In the genomic region with DNA sequence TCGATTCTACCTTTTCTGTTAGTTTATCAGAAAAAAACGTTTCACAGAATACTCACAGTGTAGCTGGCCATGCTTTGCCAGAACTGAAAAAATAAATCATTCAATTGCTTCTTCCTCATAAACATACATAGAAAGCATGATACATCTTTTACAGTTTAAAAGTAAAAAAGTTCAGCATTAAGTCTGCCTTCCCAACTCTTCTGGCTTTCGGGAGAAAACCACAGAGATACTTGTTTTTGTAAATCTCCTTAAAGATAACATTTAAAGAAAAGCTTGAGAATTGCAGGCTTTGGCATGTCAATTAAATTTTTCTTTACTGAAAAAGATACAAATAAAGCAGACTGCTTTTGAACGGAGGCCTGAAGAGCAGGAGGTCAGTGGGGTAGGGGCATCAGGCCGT, we compare ENCODE assay signal across 2 cellular contexts.
TF ChIP-seq lines count a peak whose summit lies in the region.

No MANE protein-coding gene starts in this region.

TF ChIP-seq in SK-N-SH, 30 proteins besides CTCF, POLR2A, EP300 and RAD21 (continued from another document):
- TF ChIP-seq, protein P1, sequence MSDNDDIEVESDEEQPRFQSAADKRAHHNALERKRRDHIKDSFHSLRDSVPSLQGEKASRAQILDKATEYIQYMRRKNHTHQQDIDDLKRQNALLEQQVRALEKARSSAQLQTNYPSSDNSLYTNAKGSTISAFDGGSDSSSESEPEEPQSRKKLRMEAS (IDR thresholded peaks at IDR 0.05; ENCODE audit: low read depth): no peak
- TF ChIP-seq YY1 (IDR thresholded peaks at IDR 0.05; ENCODE audit: low read depth): no peak
- no peak for TF ChIP-seq FOXM1 (IDR thresholded peaks at IDR 0.05; ENCODE audit: low read depth)
- TF ChIP-seq, protein P2, sequence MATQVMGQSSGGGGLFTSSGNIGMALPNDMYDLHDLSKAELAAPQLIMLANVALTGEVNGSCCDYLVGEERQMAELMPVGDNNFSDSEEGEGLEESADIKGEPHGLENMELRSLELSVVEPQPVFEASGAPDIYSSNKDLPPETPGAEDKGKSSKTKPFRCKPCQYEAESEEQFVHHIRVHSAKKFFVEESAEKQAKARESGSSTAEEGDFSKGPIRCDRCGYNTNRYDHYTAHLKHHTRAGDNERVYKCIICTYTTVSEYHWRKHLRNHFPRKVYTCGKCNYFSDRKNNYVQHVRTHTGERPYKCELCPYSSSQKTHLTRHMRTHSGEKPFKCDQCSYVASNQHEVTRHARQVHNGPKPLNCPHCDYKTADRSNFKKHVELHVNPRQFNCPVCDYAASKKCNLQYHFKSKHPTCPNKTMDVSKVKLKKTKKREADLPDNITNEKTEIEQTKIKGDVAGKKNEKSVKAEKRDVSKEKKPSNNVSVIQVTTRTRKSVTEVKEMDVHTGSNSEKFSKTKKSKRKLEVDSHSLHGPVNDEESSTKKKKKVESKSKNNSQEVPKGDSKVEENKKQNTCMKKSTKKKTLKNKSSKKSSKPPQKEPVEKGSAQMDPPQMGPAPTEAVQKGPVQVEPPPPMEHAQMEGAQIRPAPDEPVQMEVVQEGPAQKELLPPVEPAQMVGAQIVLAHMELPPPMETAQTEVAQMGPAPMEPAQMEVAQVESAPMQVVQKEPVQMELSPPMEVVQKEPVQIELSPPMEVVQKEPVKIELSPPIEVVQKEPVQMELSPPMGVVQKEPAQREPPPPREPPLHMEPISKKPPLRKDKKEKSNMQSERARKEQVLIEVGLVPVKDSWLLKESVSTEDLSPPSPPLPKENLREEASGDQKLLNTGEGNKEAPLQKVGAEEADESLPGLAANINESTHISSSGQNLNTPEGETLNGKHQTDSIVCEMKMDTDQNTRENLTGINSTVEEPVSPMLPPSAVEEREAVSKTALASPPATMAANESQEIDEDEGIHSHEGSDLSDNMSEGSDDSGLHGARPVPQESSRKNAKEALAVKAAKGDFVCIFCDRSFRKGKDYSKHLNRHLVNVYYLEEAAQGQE (IDR thresholded peaks at IDR 0.05; ENCODE audit: low read depth, low read length): no peak
- TF ChIP-seq MXI1 (IDR thresholded peaks at IDR 0.05; ENCODE audit: low read depth, low read length): no peak
- no peak for TF ChIP-seq RCOR1 (IDR thresholded peaks at IDR 0.05; ENCODE audit: low read length)
- no peak for TF ChIP-seq TAF1 (IDR thresholded peaks at IDR 0.05; ENCODE audit: borderline replicate concordance, low read depth, low read length)
- TF ChIP-seq RXRA (IDR thresholded peaks at IDR 0.05; ENCODE audit: borderline replicate concordance, low read depth): no peak
- TF ChIP-seq POLR2AphosphoS5 (IDR thresholded peaks at IDR 0.05; ENCODE audit: low read depth, low read length): no peak
- TF ChIP-seq TCF12 (IDR thresholded peaks at IDR 0.05): no peak
- no peak for TF ChIP-seq NFIC (IDR thresholded peaks at IDR 0.05; ENCODE audit: borderline replicate concordance)
- no peak for TF ChIP-seq EZH2phosphoT487 (IDR thresholded peaks at IDR 0.05; ENCODE audit: borderline replicate concordance, low read depth)

TF ChIP-seq in SK-N-SH treated with all-trans-retinoic acid at 6 μM for 48 hours, 23 proteins besides CTCF, POLR2A, EP300 and RAD21 (continued from another document):
- TF ChIP-seq, protein P3, sequence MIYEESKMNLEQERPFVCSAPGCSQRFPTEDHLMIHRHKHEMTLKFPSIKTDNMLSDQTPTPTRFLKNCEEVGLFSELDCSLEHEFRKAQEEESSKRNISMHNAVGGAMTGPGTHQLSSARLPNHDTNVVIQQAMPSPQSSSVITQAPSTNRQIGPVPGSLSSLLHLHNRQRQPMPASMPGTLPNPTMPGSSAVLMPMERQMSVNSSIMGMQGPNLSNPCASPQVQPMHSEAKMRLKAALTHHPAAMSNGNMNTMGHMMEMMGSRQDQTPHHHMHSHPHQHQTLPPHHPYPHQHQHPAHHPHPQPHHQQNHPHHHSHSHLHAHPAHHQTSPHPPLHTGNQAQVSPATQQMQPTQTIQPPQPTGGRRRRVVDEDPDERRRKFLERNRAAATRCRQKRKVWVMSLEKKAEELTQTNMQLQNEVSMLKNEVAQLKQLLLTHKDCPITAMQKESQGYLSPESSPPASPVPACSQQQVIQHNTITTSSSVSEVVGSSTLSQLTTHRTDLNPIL (CRISPR knock-in tag; IDR thresholded peaks at IDR 0.05; ENCODE audit: low read depth): no peak
- TF ChIP-seq RARB (CRISPR knock-in tag; IDR thresholded peaks at IDR 0.05): no peak
- no peak for TF ChIP-seq ISL1 (CRISPR knock-in tag; IDR thresholded peaks at IDR 0.05)
- TF ChIP-seq CSDC2 (CRISPR knock-in tag; IDR thresholded peaks at IDR 0.05): no peak
- TF ChIP-seq ZNF565 (CRISPR knock-in tag; conservative IDR thresholded peaks at IDR 0.05; ENCODE audit: low read depth): no peak
- TF ChIP-seq ZNF8 (CRISPR knock-in tag; IDR thresholded peaks at IDR 0.05): no peak
- no peak for TF ChIP-seq BACH2 (CRISPR knock-in tag; IDR thresholded peaks at IDR 0.05; ENCODE audit: borderline replicate concordance)
- TF ChIP-seq, protein P4, sequence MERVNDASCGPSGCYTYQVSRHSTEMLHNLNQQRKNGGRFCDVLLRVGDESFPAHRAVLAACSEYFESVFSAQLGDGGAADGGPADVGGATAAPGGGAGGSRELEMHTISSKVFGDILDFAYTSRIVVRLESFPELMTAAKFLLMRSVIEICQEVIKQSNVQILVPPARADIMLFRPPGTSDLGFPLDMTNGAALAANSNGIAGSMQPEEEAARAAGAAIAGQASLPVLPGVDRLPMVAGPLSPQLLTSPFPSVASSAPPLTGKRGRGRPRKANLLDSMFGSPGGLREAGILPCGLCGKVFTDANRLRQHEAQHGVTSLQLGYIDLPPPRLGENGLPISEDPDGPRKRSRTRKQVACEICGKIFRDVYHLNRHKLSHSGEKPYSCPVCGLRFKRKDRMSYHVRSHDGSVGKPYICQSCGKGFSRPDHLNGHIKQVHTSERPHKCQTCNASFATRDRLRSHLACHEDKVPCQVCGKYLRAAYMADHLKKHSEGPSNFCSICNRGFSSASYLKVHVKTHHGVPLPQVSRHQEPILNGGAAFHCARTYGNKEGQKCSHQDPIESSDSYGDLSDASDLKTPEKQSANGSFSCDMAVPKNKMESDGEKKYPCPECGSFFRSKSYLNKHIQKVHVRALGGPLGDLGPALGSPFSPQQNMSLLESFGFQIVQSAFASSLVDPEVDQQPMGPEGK (CRISPR knock-in tag; IDR thresholded peaks at IDR 0.05; ENCODE audit: borderline replicate concordance): no peak
- no peak for TF ChIP-seq TCF4 (CRISPR knock-in tag; IDR thresholded peaks at IDR 0.05; ENCODE audit: borderline replicate concordance)
- TF ChIP-seq ESRRG (CRISPR knock-in tag; IDR thresholded peaks at IDR 0.05): no peak
- TF ChIP-seq, protein P5, sequence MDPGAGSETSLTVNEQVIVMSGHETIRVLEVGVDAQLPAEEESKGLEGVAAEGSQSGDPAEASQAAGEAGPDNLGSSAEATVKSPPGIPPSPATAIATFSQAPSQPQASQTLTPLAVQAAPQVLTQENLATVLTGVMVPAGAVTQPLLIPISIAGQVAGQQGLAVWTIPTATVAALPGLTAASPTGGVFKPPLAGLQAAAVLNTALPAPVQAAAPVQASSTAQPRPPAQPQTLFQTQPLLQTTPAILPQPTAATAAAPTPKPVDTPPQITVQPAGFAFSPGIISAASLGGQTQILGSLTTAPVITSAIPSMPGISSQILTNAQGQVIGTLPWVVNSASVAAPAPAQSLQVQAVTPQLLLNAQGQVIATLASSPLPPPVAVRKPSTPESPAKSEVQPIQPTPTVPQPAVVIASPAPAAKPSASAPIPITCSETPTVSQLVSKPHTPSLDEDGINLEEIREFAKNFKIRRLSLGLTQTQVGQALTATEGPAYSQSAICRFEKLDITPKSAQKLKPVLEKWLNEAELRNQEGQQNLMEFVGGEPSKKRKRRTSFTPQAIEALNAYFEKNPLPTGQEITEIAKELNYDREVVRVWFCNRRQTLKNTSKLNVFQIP (CRISPR knock-in tag; IDR thresholded peaks at IDR 0.05; ENCODE audit: borderline replicate concordance, low read depth): no peak
